8 cellular contexts compared by ENCODE assay signal in genomic region chr11:128694618-128695481, GRCh38. TPM values are rescaled to one million over a fixed set of nuclear protein-coding genes. Genes with fewer than 3 reads are reported as not detected.
DNase-seq lines count a peak whose midpoint lies in the region; FAIRE-seq and TF ChIP-seq lines count a peak whose summit lies in the region.

No MANE protein-coding gene starts in this region.

- peak overlapping the region; percentile 68 for H2AFZ ChIP-seq in astrocyte (ENCODE audit: low read depth, low read length)

- peaks cover 26% of the 10 kb centered on the region for H4K20me1 ChIP-seq in astrocyte (ENCODE audit: insufficient read depth, low read length)

- H3K4me3 ChIP-seq in astrocyte (ENCODE audit: insufficient read depth, low read depth, low read length) (peak overlapping the region; percentile 83), kidney (ENCODE audit: low read length in 2 of 2) (peak overlapping the region; percentile 54 to 76), stomach smooth muscle (ENCODE audit: low read length in 2 of 2) (peak overlapping the region; percentile 61 to 74)

- peak overlapping the region; percentile 93 for H3K4me3 Mint-ChIP-seq in astrocyte (ENCODE audit: unreplicated experiment)

- H3K4me1 ChIP-seq in astrocyte (ENCODE audit: insufficient read depth, low read length) = peaks cover 18% of the 10 kb centered on the region
- H3K4me1 ChIP-seq in kidney (ENCODE audit: control insufficient read depth in 1 of 2, insufficient read depth in 1 of 2, low read depth in 1 of 2, low read length in 2 of 2) = peaks cover 4 to 5% of the 10 kb centered on the region in 2 donors
- peaks cover 24% of the 10 kb centered on the region for H3K4me1 ChIP-seq in stomach smooth muscle (ENCODE audit: control insufficient read depth, insufficient read depth, low read length)

- peak overlapping the region; percentile 92 for H3K27ac ChIP-seq in astrocyte (ENCODE audit: low read depth, low read length)
- H3K27ac ChIP-seq in kidney (ENCODE audit: low read depth in 2 of 2, low read length in 2 of 2) = peak overlapping the region; percentile 92
- peak overlapping the region; percentile 37 for H3K27ac ChIP-seq in stomach smooth muscle (ENCODE audit: low read length)

- peak overlapping the region; percentile 97 for H3K4me2 ChIP-seq in astrocyte (ENCODE audit: low read length)

- peak overlapping the region; percentile 66 for H3K27ac Mint-ChIP-seq in astrocyte (ENCODE audit: unreplicated experiment)

- intact Hi-C loops in kidney (cut with DNase I) = no loop called here

- no peaks in the 10 kb centered on the region for H3K36me3 ChIP-seq in astrocyte (ENCODE audit: insufficient read depth, low read length)
- no peaks in the 10 kb centered on the region for H3K36me3 ChIP-seq in kidney (ENCODE audit: control insufficient read depth in 1 of 2, insufficient read depth in 2 of 2, low read length in 2 of 2)
- H3K36me3 ChIP-seq in stomach smooth muscle (ENCODE audit: control insufficient read depth in 2 of 2, insufficient read depth in 2 of 2, low read length in 2 of 2) = no peaks in the 10 kb centered on the region

- peaks cover 54% of the 10 kb centered on the region for H3K79me2 ChIP-seq in astrocyte (ENCODE audit: insufficient read depth, low read length)

- DNase-seq in stimulated activated CD4-positive, alpha-beta T cell treated with anti-CD3 and anti-CD28 coated beads, Interleukin-15, amount 100 ng/mL, for 24 hours = peak; percentile 64
- no peak for DNase-seq in stimulated activated CD4-positive, alpha-beta T cell treated with anti-CD3 and anti-CD28 coated beads, Interleukin-12 subunit alpha, Interleukin-12 subunit beta, amount 100 ng/mL, for 4 hours
- DNase-seq in M059J (ENCODE audit: low read depth) (peak; percentile 40), astrocyte (ENCODE audit: low read depth) (no peak), kidney (peak; percentile 81), NCI-H2196 (lab: John Stamatoyannopoulos, UW; ENCODE audit: unreplicated experiment) (no peak), putamen (ENCODE audit: low spot score) (no peak)

- peaks cover 3% of the 10 kb centered on the region for H3K36me3 Mint-ChIP-seq in astrocyte (ENCODE audit: low read depth, unreplicated experiment)

- TF ChIP-seq CTCF in astrocyte (IDR thresholded peaks at IDR 0.05; ENCODE audit: insufficient read depth, low read depth, low read length) (no peak), kidney (IDR thresholded peaks at IDR 0.05; ENCODE audit: borderline replicate concordance, extremely low read depth, insufficient read depth) (no peak)

- H3K27me3 ChIP-seq in astrocyte (ENCODE audit: insufficient read depth, low read length) (peaks cover 17% of the 10 kb centered on the region), stomach smooth muscle (ENCODE audit: control insufficient read depth in 1 of 2, insufficient read depth in 2 of 2, low read length in 2 of 2) (peaks cover 44 to 68% of the 10 kb centered on the region in 2 donors)

- H3K9ac ChIP-seq in astrocyte (ENCODE audit: low read length) (peak overlapping the region; percentile 96), kidney (ENCODE audit: low read length in 2 of 2) (peak overlapping the region in 1 of 2 donors; percentile 64), stomach smooth muscle (ENCODE audit: low read length in 2 of 2) (peak overlapping the region in 1 of 2 donors; percentile 50)

- peaks cover 19% of the 10 kb centered on the region for H3K27me3 Mint-ChIP-seq in astrocyte (ENCODE audit: low read depth, unreplicated experiment)

- FAIRE-seq in astrocyte (lab: Jason Lieb, UNC) (no peak), kidney (lab: Jason Lieb, UNC) (no peak)

- peaks cover 26% of the 10 kb centered on the region for H3K4me1 Mint-ChIP-seq in astrocyte (ENCODE audit: low read depth, unreplicated experiment)

- H3K9me3 ChIP-seq in astrocyte (ENCODE audit: insufficient read depth, low read depth, low read length) (peaks cover 8% of the 10 kb centered on the region), kidney (ENCODE audit: control insufficient read depth in 1 of 2, low read length in 2 of 2) (no peaks in the 10 kb centered on the region), stomach smooth muscle (ENCODE audit: control insufficient read depth in 2 of 2, low read length in 2 of 2) (no peaks in the 10 kb centered on the region)

- H3K9me3 Mint-ChIP-seq in astrocyte (ENCODE audit: unreplicated experiment) = no peaks in the 10 kb centered on the region

RNA-seq across cellular contexts. Expression of gene FLI1, which starts 1.0 kb away (rescaled TPM):
- 9.6 and 12.0 TPM in 2 replicates for total RNA-seq in M059J (2014; rRNA removed; shearing (Covaris generic))
- total RNA-seq in astrocyte = 15.0 and 15.6 TPM in 2 replicates
- total RNA-seq in kidney = 28.2 TPM
- polyA plus RNA-seq in kidney (ENCODE audit: insufficient read depth, low read depth, low replicate concordance) = 5.7 TPM

Comparison
In these comparisons a context has a peak if more than half of its experiments do, and no peak if none do; other contexts are left out.
1. DNase-seq: peak in stimulated activated CD4-positive, alpha-beta T cell treated with anti-CD3 and anti-CD28 coated beads, Interleukin-15, amount 100 ng/mL, for 24 hours (single experiment), M059J (single experiment) and kidney (single experiment); none in stimulated activated CD4-positive, alpha-beta T cell treated with anti-CD3 and anti-CD28 coated beads, Interleukin-12 subunit alpha, Interleukin-12 subunit beta, amount 100 ng/mL, for 4 hours (single experiment), astrocyte (single experiment), NCI-H2196 (single experiment) and putamen (single experiment).
2. H3K27ac ChIP-seq: peak in every context shown above with its lines; median percentile 92 in astrocyte; 92 in kidney; 37 in stomach smooth muscle.
3. Peak in every context shown above with its lines, with median percentiles within 50 percentile points of each other: H3K4me3 ChIP-seq.